10 cellular contexts compared by ENCODE assay signal in genomic region chr5:54603372-54603771, GRCh38.
"Had no signal": no experiment of that assay in that cellular context is flagged by ENCODE, and none has a peak within 500 bp of the region (broad histone marks: within the 10 kb centered on the region; RNA-seq: fewer than 3 reads in every experiment).

No MANE protein-coding gene starts in this region.

- H3K9me3 ChIP-seq: esophagus squamous epithelium, ovary had no signal

- H3K4me3 ChIP-seq: esophagus squamous epithelium, ovary had no signal

- ATAC-seq: activated CD4-positive, CD25-positive, alpha-beta regulatory T cell treated with anti-CD3 and anti-CD28 coated beads, Interleukin-2, amount 50 U/mL, for 24 hours; stimulated activated effector memory CD8-positive, alpha-beta T cell treated with anti-CD3 and anti-CD28 coated beads, Interleukin-12 subunit alpha, Interleukin-12 subunit beta, amount 100 ng/mL, for 72 hours had no signal

- H3K36me3 ChIP-seq: brain microvascular endothelial cell, esophagus squamous epithelium, ovary had no signal

- H3K27ac ChIP-seq: brain microvascular endothelial cell, ovary had no signal

- H3K27me3 ChIP-seq: brain microvascular endothelial cell, esophagus squamous epithelium, ovary had no signal

- DNase-seq: activated CD4-positive, alpha-beta T cell treated with anti-CD3 and anti-CD28 coated beads, Interleukin-2, amount 50 U/mL, for 4 hours; activated T-cell treated with anti-CD3 and anti-CD28 coated beads, Interleukin-2, amount 50 U/mL, for 1 hour; amniotic stem cell; brain microvascular endothelial cell; esophagus squamous epithelium; hypothalamus; ovary; small intestine had no signal
